Comparison of ENCODE assay signal across 8 cellular contexts in genomic region chr20:31666258-31667042, GRCh38. TPM values are rescaled to one million over a fixed set of nuclear protein-coding genes. Genes with fewer than 3 reads are reported as not detected.
DNase-seq lines count a peak whose midpoint lies in the region; ATAC-seq and TF ChIP-seq lines count a peak whose summit lies in the region.

No MANE protein-coding gene starts in this region.

- H3K4me1 ChIP-seq in thoracic aorta (ENCODE audit: control insufficient read depth in 1 of 2, low read depth in 2 of 2) (peaks cover 67 to 90% of the 10 kb centered on the region in 2 donors), ovary (ENCODE audit: insufficient read depth) (peaks cover 20% of the 10 kb centered on the region)

- H3K27ac Mint-ChIP-seq in brain = peak overlapping the region; percentile 24 to 83 (median 49)

- H3K4me1 Mint-ChIP-seq in brain = peaks cover 59% of the 10 kb centered on the region

- H3K36me3 ChIP-seq in thoracic aorta (peaks cover 18% of the 10 kb centered on the region), ovary (no peaks in the 10 kb centered on the region)

- ATAC-seq in thoracic aorta (ENCODE audit: insufficient number of reproducible peaks, low FRiP score, low read depth) (no peak), HG03521 (IDR thresholded peaks at IDR 0.05; ENCODE audit: unreplicated experiment) (no peak)

- no peak for TF ChIP-seq CTCF in brain (conservative IDR thresholded peaks at IDR 0.05)
- TF ChIP-seq CTCF in thoracic aorta (IDR thresholded peaks at IDR 0.05) = no peak
- no peak for TF ChIP-seq CTCF in ovary (IDR thresholded peaks at IDR 0.05)

- H3K4me3 Mint-ChIP-seq in brain = no peak overlapping the region

- no peaks in the 10 kb centered on the region for H3K9me3 Mint-ChIP-seq in brain

- TF ChIP-seq POLR2A in ovary (IDR thresholded peaks at IDR 0.05) = no peak

- H3K9me3 ChIP-seq in thoracic aorta (no peaks in the 10 kb centered on the region), ovary (no peaks in the 10 kb centered on the region)

- peak; percentile 11 for DNase-seq in activated CD4-positive, alpha-beta T cell treated with anti-CD3 and anti-CD28 coated beads for 1 hour
- DNase-seq in activated CD4-positive, alpha-beta T cell treated with anti-CD3 and anti-CD28 coated beads for 48 hours = no peak
- DNase-seq in medulla oblongata (ENCODE audit: extremely low spot score) (peak; percentile 94), thoracic aorta (ENCODE audit: low spot score) (no peak), SK-N-DZ (ENCODE audit: low spot score) (no peak), ovary (no peak)

- no peaks in the 10 kb centered on the region for H3K27me3 Mint-ChIP-seq in brain

- H3K27me3 ChIP-seq in thoracic aorta (replicated peaks; ENCODE audit: insufficient read depth) = no peaks in the 10 kb centered on the region
- H3K27me3 ChIP-seq in ovary = no peaks in the 10 kb centered on the region

- no peak for TF ChIP-seq EP300 in ovary (IDR thresholded peaks at IDR 0.05)

- intact Hi-C loops in ovary (cut with DNase I) = no loop called here

- 66 to 71% (median 68%) methylated on average over 7 of the region's 7 CpGs for WGBS in ovary, 3 donors

- H3K27ac ChIP-seq in thoracic aorta (peak overlapping the region; percentile 23 to 92), ovary (no peak overlapping the region)

- H3K36me3 Mint-ChIP-seq in brain = peaks cover 28% of the 10 kb centered on the region

- no peak overlapping the region for H3K4me3 ChIP-seq in thoracic aorta
- no peak overlapping the region for H3K4me3 ChIP-seq in ovary

RNA-seq across cellular contexts. Expression of gene COX4I2, which starts 28.7 kb away (rescaled TPM):
- polyA plus RNA-seq in brain (ENCODE audit: insufficient read depth, low read depth, low replicate concordance) (6.3 TPM), ovary (1 to 10 TPM; 3.5 to 6.6 TPM)
- total RNA-seq in thoracic aorta (1 to 10 TPM in 1 of 2 donors, not detected in 1; 4.9 TPM), ovary (1 to 10 TPM in 6 of 7 donors, not detected in 1; 1.1 to 3.5 (median 2.1) TPM)
- 6.6 and 10.3 TPM in 2 replicates for polyA plus RNA-seq in SK-N-DZ (2014; cell fraction: cytosol; rRNA removed)
- polyA plus RNA-seq in SK-N-DZ (2014; cell fraction: nucleus; rRNA removed) = 1.2 and 1.3 TPM in 2 replicates

RNA-seq across cellular contexts. Expression of gene BCL2L1, which starts 56.2 kb away (rescaled TPM):
- polyA plus RNA-seq in brain (ENCODE audit: insufficient read depth, low read depth, low replicate concordance) (184 TPM), ovary (10 to 100 TPM; 31.6 to 35.6 TPM)
- total RNA-seq in thoracic aorta (100 to 1,000 TPM; 137 to 187 TPM), ovary (10 to 100 TPM; 21.7 to 65.1 (median 40.4) TPM)
- polyA plus RNA-seq in SK-N-DZ (2014; cell fraction: cytosol; rRNA removed) = 78.5 and 86.3 TPM in 2 replicates
- polyA plus RNA-seq in SK-N-DZ (2014; cell fraction: nucleus; rRNA removed) = 30.3 and 34.7 TPM in 2 replicates

Comparison
In these comparisons a context has a peak if more than half of its experiments do, and no peak if none do; other contexts are left out.
1. DNase-seq: peak in activated CD4-positive, alpha-beta T cell treated with anti-CD3 and anti-CD28 coated beads for 1 hour (single experiment) and medulla oblongata (single experiment); none in activated CD4-positive, alpha-beta T cell treated with anti-CD3 and anti-CD28 coated beads for 48 hours (single experiment), thoracic aorta (single experiment), SK-N-DZ (single experiment) and ovary (0 of 5).
2. H3K27ac ChIP-seq: peak in thoracic aorta (2 of 2); none in ovary (0 of 2).